14 cellular contexts compared by ENCODE assay signal in the genomic region with DNA sequence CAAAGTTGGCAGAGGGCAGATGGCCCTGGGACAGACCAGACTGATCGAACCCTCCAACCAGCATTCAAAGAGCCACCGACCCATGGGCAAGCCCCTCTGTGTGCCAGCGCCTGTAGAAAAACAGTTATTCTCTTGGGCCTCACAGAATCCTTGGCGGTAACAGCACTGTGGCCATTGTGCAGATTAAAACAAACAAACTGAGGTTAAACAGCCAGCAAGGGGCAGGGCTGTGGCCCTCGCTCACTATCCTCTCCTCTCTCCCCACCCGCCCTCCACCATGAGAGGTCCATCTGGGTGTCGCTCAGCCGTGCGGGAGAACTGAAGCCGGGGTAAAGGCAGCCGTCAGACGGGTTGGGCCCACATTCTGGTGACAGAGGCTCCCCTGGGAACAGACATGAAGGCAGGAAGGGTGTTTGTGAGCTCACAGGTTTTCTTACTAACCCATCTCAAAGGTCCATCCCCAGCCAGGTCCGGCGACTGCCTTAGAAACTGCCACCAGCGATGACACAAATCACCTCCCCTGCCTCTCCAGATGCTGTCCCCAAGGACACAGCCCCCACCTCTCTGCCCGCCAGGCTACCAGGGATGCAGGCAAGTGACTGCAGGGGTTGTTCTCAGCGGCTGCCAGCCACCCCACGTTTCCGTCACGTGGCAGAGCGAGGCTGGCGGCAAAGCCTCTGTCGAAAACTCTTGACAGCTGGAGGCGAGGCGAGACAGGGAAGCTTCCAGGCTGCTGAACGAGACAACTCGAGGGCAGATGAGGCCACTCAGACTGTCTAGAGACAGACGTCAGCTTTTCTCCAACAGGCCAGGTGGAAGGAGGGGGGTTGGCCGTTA.
DNase-seq lines count a peak whose midpoint lies in the region; TF ChIP-seq lines count a peak whose summit lies in the region.
"Had no signal": no experiment of that assay in that cellular context is flagged by ENCODE, and none has a peak within 500 bp of the region (broad histone marks: within the 10 kb centered on the region; RNA-seq: fewer than 3 reads in every experiment).

No MANE protein-coding gene starts in this region.

- H3K4me3 ChIP-seq in fibroblast of villous mesenchyme (ENCODE audit: low read depth, low read length): no peak overlapping the region
- H3K4me3 ChIP-seq: HAP-1 had no signal

- H3K4me3 Mint-ChIP-seq in CD14-positive monocyte (no peak overlapping the region), nephron progenitor cell (no peak overlapping the region)
- H3K4me3 Mint-ChIP-seq: stimulated activated naive CD8-positive, alpha-beta T cell treated with anti-CD3 and anti-CD28 coated beads, Interleukin-15, Interleukin-2, amounts not matched to agents 100 ng/mL and 50 ng/mL, for 24 hours had no signal

- H3K36me3 Mint-ChIP-seq in CD14-positive monocyte: peaks cover 15 to 49% of the 10 kb centered on the region in 2 donors
- peaks cover 22% of the 10 kb centered on the region for H3K36me3 Mint-ChIP-seq in nephron progenitor cell (ENCODE audit: low read depth)

- H3K4me1 Mint-ChIP-seq in CD14-positive monocyte: no peaks in the 10 kb centered on the region
- peaks cover 45% of the 10 kb centered on the region for H3K4me1 Mint-ChIP-seq in nephron progenitor cell

- TF ChIP-seq CTCF in CD14-positive monocyte (IDR thresholded peaks at IDR 0.05) (no peak), fibroblast of villous mesenchyme (IDR thresholded peaks at IDR 0.05; ENCODE audit: insufficient read depth, low read depth, low read length) (no peak), nephron progenitor cell (IDR thresholded peaks at IDR 0.05) (no peak), GM20000 (IDR thresholded peaks at IDR 0.05; ENCODE audit: extremely low read depth, missing control alignments) (no peak)

- DNase-seq in CD14-positive monocyte (ENCODE audit: low spot score) (no peak), NCI-H1694 (lab: John Stamatoyannopoulos, UW) (peak; percentile 65), fibroblast of villous mesenchyme (ENCODE audit: low read depth) (peak; percentile 60), nephron progenitor cell (no peak), AML-193 (lab: John Stamatoyannopoulos, UW) (no peak), NCI-H2227 (lab: John Stamatoyannopoulos, UW; ENCODE audit: unreplicated experiment) (no peak), GM20000 (ENCODE audit: low spot score) (no peak)
- no peak for DNase-seq in stimulated activated CD8-positive, alpha-beta memory T cell treated with anti-CD3 and anti-CD28 coated beads, Interleukin-4, amount 100 ng/mL, for 48 hours
- DNase-seq: MV-4-11; NCI-H748 treated with DMSO at 0.1 percent for 48 hours; SHP77 treated with DMSO at 0.1 percent for 48 hours; stimulated activated CD4-positive, alpha-beta T cell treated with anti-CD3 and anti-CD28 coated beads, Interleukin-4, amount 100 ng/mL, for 4 hours had no signal

- intact Hi-C loops in CD14-positive monocyte (cut with micrococcal nuclease): no loop called here

- H3K9me3 Mint-ChIP-seq in CD14-positive monocyte: no peaks in the 10 kb centered on the region
- H3K9me3 Mint-ChIP-seq in nephron progenitor cell: no peaks in the 10 kb centered on the region
- H3K9me3 Mint-ChIP-seq: stimulated activated naive CD8-positive, alpha-beta T cell treated with anti-CD3 and anti-CD28 coated beads, Interleukin-15, Interleukin-2, amounts not matched to agents 100 ng/mL and 50 ng/mL, for 24 hours had no signal

- H3K27me3 Mint-ChIP-seq in CD14-positive monocyte (ENCODE audit: low read depth in 3 of 3): peaks cover 0 to 3% (median 3%) of the 10 kb centered on the region in 3 donors
- peaks cover 4% of the 10 kb centered on the region for H3K27me3 Mint-ChIP-seq in nephron progenitor cell (ENCODE audit: low read depth, poor library complexity)
- H3K27me3 Mint-ChIP-seq: stimulated activated naive CD8-positive, alpha-beta T cell treated with anti-CD3 and anti-CD28 coated beads, Interleukin-15, Interleukin-2, amounts not matched to agents 100 ng/mL and 50 ng/mL, for 24 hours had no signal

- peak overlapping the region in 4 of 7 donors; percentile 36 to 77 (median 53) for H3K27ac Mint-ChIP-seq in CD14-positive monocyte
- H3K27ac Mint-ChIP-seq in nephron progenitor cell: peak overlapping the region; percentile 75
- H3K27ac Mint-ChIP-seq: stimulated activated naive CD8-positive, alpha-beta T cell treated with anti-CD3 and anti-CD28 coated beads, Interleukin-15, Interleukin-2, amounts not matched to agents 100 ng/mL and 50 ng/mL, for 24 hours had no signal

Comparison
In these comparisons a context has a peak if more than half of its experiments do, and no peak if none do; other contexts are left out.
1. DNase-seq: peak in NCI-H1694 (single experiment) and fibroblast of villous mesenchyme (single experiment); none in CD14-positive monocyte (single experiment), nephron progenitor cell (single experiment), AML-193 (0 of 2), NCI-H2227 (single experiment), GM20000 (single experiment) and stimulated activated CD8-positive, alpha-beta memory T cell treated with anti-CD3 and anti-CD28 coated beads, Interleukin-4, amount 100 ng/mL, for 48 hours (single experiment).